In the genomic region with DNA sequence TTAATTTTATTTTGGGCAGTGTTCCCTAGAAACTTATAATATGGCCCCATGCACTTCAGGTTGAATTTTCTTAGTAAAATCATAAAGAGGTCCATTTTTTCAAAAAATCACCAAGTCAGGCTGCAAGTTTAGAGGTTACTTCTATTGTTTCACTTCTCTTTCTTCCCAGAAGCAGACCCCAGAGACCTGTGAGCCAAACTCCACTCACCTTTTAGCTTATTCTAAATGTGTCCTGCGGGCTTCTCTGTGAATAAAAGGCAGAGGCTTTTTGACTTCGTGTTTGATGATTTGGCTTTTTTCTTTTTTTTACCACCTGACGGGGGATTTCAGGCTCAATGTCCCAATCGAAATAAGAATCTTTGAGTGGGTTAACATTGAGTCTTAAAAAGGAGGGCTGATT, we compare ENCODE assay signal across 14 cellular contexts. TPM values are rescaled to one million over a fixed set of nuclear protein-coding genes. Genes with fewer than 3 reads are reported as not detected.
DNase-seq lines count a peak whose midpoint lies in the region; ATAC-seq, FAIRE-seq and TF ChIP-seq lines count a peak whose summit lies in the region.
"Had no signal": no experiment of that assay in that cellular context is flagged by ENCODE, and none has a peak within 500 bp of the region (broad histone marks: within the 10 kb centered on the region; RNA-seq: fewer than 3 reads in every experiment).

No MANE protein-coding gene starts in this region.

- peaks cover 65% of the 10 kb centered on the region for H3K36me3 Mint-ChIP-seq in activated CD4-positive, alpha-beta T cell treated with anti-CD3 and anti-CD28 coated beads, Interleukin-2, amount 10 ng/mL, durations not matched to agents 7 days and 5 days (ENCODE audit: low read depth)
- H3K36me3 Mint-ChIP-seq in natural killer cell treated with Interleukin-12 subunit alpha and Interleukin-12 subunit beta and Interleukin-15 and Interleukin-18, amount 100 ng/mL, for 72 hours: peaks cover 39% of the 10 kb centered on the region

- H3K27ac Mint-ChIP-seq in activated CD4-positive, alpha-beta T cell treated with anti-CD3 and anti-CD28 coated beads, Interleukin-2, amount 10 ng/mL, durations not matched to agents 7 days and 5 days: peak overlapping the region; percentile 16
- peak overlapping the region; percentile 81 to 90 for H3K27ac Mint-ChIP-seq in natural killer cell treated with Interleukin-12 subunit alpha and Interleukin-12 subunit beta and Interleukin-15 and Interleukin-18, amount 100 ng/mL, for 72 hours

- FAIRE-seq in pancreas (lab: Jason Lieb, UNC): no peak

- H3K4me3 ChIP-seq in OCI-LY3 (ENCODE audit: low read length) (no peak overlapping the region; the same call in 1 of the 2 replicates), esophagus muscularis mucosa (no peak overlapping the region), pancreas (no peak overlapping the region)
- H3K4me3 ChIP-seq: ovary had no signal

- H3K27me3 Mint-ChIP-seq in activated CD4-positive, alpha-beta T cell treated with anti-CD3 and anti-CD28 coated beads, Interleukin-2, amount 10 ng/mL, durations not matched to agents 7 days and 5 days: no peaks in the 10 kb centered on the region
- no peaks in the 10 kb centered on the region for H3K27me3 Mint-ChIP-seq in natural killer cell treated with Interleukin-12 subunit alpha and Interleukin-12 subunit beta and Interleukin-15 and Interleukin-18, amount 100 ng/mL, for 72 hours

- no peak for TF ChIP-seq EP300 in esophagus muscularis mucosa (IDR thresholded peaks at IDR 0.05)

- no peak overlapping the region for H3K4me3 Mint-ChIP-seq in activated CD4-positive, alpha-beta T cell treated with anti-CD3 and anti-CD28 coated beads, Interleukin-2, amount 10 ng/mL, durations not matched to agents 7 days and 5 days
- H3K4me3 Mint-ChIP-seq in natural killer cell treated with Interleukin-12 subunit alpha and Interleukin-12 subunit beta and Interleukin-15 and Interleukin-18, amount 100 ng/mL, for 72 hours: peak overlapping the region; percentile 80

- ATAC-seq in GM21619 (IDR thresholded peaks at IDR 0.05; ENCODE audit: unreplicated experiment) (peak; percentile 39), pancreas (no peak)
- ATAC-seq in natural killer cell treated with Interleukin-12 subunit alpha and Interleukin-12 subunit beta and Interleukin-15 and Interleukin-18, amount 100 ng/mL, for 72 hours: no peak

- no peak for TF ChIP-seq POLR2A in esophagus muscularis mucosa (IDR thresholded peaks at IDR 0.05; ENCODE audit: low read depth)

- CTCF ChIA-PET in activated CD4-positive, alpha-beta T cell treated with anti-CD3 and anti-CD28 coated beads, Interleukin-2, amount 10 ng/mL, durations not matched to agents 7 days and 5 days (lab: Charles Lee): interaction anchor here (0.6 to 2.9 kb wide), 2 partner anchors 19 to 293 kb away, joined by 3 to 9 read pairs; no protein-coding TSS in a partner anchor

- no peak for DNase-seq in activated CD4-positive, alpha-beta T cell treated with anti-CD3 and anti-CD28 coated beads, Interleukin-2, amount 10 ng/mL, durations not matched to agents 7 days and 5 days
- DNase-seq in activated CD4-positive, alpha-beta T cell treated with anti-CD3 and anti-CD28 coated beads, Interleukin-2, amount 50 U/mL, for 4 hours: no peak
- no peak for DNase-seq in natural killer cell treated with Interleukin-12 subunit alpha and Interleukin-12 subunit beta and Interleukin-15 and Interleukin-18, amount 100 ng/mL, for 72 hours (ENCODE audit: low spot score)
- DNase-seq in esophagus muscularis mucosa (ENCODE audit: extremely low spot score): no peak
- DNase-seq in pancreas: no peak
- no peak for DNase-seq in NCI-H1092 (lab: John Stamatoyannopoulos, UW)
- DNase-seq: DMS 273 treated with DMSO at 0.1 percent for 48 hours, midbrain, OCI-M1, ovary, trophoblast cell had no signal

- no peak overlapping the region for H2AFZ ChIP-seq in OCI-LY3 (ENCODE audit: low read depth, low read length)

- H3K9me3 ChIP-seq in OCI-LY3 (ENCODE audit: insufficient read depth, low read length) (no peaks in the 10 kb centered on the region), esophagus muscularis mucosa (no peaks in the 10 kb centered on the region), pancreas (no peaks in the 10 kb centered on the region)
- H3K9me3 ChIP-seq: ovary had no signal

- H3K27ac ChIP-seq in OCI-LY3 (ENCODE audit: low read length) (no peak overlapping the region), esophagus muscularis mucosa (replicated peaks in 1 of 4) (no peak overlapping the region), pancreas (no peak overlapping the region)
- H3K27ac ChIP-seq: ovary had no signal

- H3K4me1 ChIP-seq in OCI-LY3 (ENCODE audit: low read length) (peaks cover 44% of the 10 kb centered on the region), esophagus muscularis mucosa (no peaks in the 10 kb centered on the region), pancreas (no peaks in the 10 kb centered on the region)

- peaks cover 59% of the 10 kb centered on the region for H3K27me3 ChIP-seq in OCI-LY3 (ENCODE audit: low read depth, low read length)
- H3K27me3 ChIP-seq in esophagus muscularis mucosa: peaks cover 0 to 7% (median 0%) of the 10 kb centered on the region in 4 donors
- H3K27me3 ChIP-seq in pancreas: no peaks in the 10 kb centered on the region
- H3K27me3 ChIP-seq: ovary had no signal

- no peak overlapping the region for H3K9ac ChIP-seq in OCI-LY3 (ENCODE audit: low read length)

- H3K4me2 ChIP-seq in OCI-LY3 (ENCODE audit: low read length): peak overlapping the region; percentile 47

- no peaks in the 10 kb centered on the region for H3K9me3 Mint-ChIP-seq in activated CD4-positive, alpha-beta T cell treated with anti-CD3 and anti-CD28 coated beads, Interleukin-2, amount 10 ng/mL, durations not matched to agents 7 days and 5 days
- peaks cover 2% of the 10 kb centered on the region for H3K9me3 Mint-ChIP-seq in natural killer cell treated with Interleukin-12 subunit alpha and Interleukin-12 subunit beta and Interleukin-15 and Interleukin-18, amount 100 ng/mL, for 72 hours

- H3K36me3 ChIP-seq in OCI-LY3 (replicated peaks; ENCODE audit: low read depth, low read length) (no peaks in the 10 kb centered on the region), esophagus muscularis mucosa (no peaks in the 10 kb centered on the region), pancreas (no peaks in the 10 kb centered on the region)
- H3K36me3 ChIP-seq: ovary had no signal

- WGBS in esophagus muscularis mucosa: 77% methylated on average over 4 of the region's 4 CpGs
- 47 to 53% methylated on average over 4 of the region's 4 CpGs for WGBS in pancreas, 2 donors

- no peaks in the 10 kb centered on the region for H3K79me2 ChIP-seq in OCI-LY3 (ENCODE audit: low read length)

- peaks cover 14% of the 10 kb centered on the region; the same call in 1 of the 2 replicates for H4K20me1 ChIP-seq in OCI-LY3 (ENCODE audit: insufficient read depth, low read length)

- POLR2A ChIA-PET in activated CD4-positive, alpha-beta T cell treated with anti-CD3 and anti-CD28 coated beads, Interleukin-2, amount 10 ng/mL, durations not matched to agents 7 days and 5 days (lab: Charles Lee): no interaction called here

- intact Hi-C loops in esophagus muscularis mucosa (cut with DNase I) (no loop called here), pancreas (cut with DNase I) (no loop called here)

- H3K4me1 Mint-ChIP-seq in activated CD4-positive, alpha-beta T cell treated with anti-CD3 and anti-CD28 coated beads, Interleukin-2, amount 10 ng/mL, durations not matched to agents 7 days and 5 days: peaks cover 74% of the 10 kb centered on the region
- peaks cover 75 to 89% of the 10 kb centered on the region in 2 donors for H3K4me1 Mint-ChIP-seq in natural killer cell treated with Interleukin-12 subunit alpha and Interleukin-12 subunit beta and Interleukin-15 and Interleukin-18, amount 100 ng/mL, for 72 hours (ENCODE audit: low read depth in 2 of 2)

- TF ChIP-seq CTCF in OCI-LY3 (IDR thresholded peaks at IDR 0.05; ENCODE audit: low read depth, low read length) (no peak), esophagus muscularis mucosa (IDR thresholded peaks at IDR 0.05) (no peak), pancreas (IDR thresholded peaks at IDR 0.05) (no peak)

RNA-seq across cellular contexts. Expression of a gene that starts 7.4 kb away (rescaled TPM):
- total RNA-seq in activated CD4-positive, alpha-beta T cell treated with anti-CD3 and anti-CD28 coated beads, Interleukin-2, amount 10 ng/mL, durations not matched to agents 7 days and 5 days: 10 to 100 TPM; 77.8 to 81.0 TPM
- total RNA-seq in natural killer cell treated with Interleukin-12 subunit alpha and Interleukin-12 subunit beta and Interleukin-15 and Interleukin-18, amount 100 ng/mL, for 72 hours: 100 to 1,000 TPM; 193 to 273 TPM
- 10 to 100 TPM in 2 of 4 donors, 1 to 10 TPM in 2; 5.8 to 15.6 (median 9.7) TPM for total RNA-seq in esophagus muscularis mucosa
- total RNA-seq in pancreas: 1 to 10 TPM in 3 of 6 donors, under 1 TPM in 3; 0.19 to 4.3 (median 1.0) TPM
- under 1 TPM; 0.19 to 0.30 TPM for polyA plus RNA-seq in pancreas
- total RNA-seq: dermis microvascular lymphatic vessel endothelial cell had no signal

Comparison
In these comparisons a context has a peak if more than half of its experiments do, and no peak if none do; other contexts are left out.
1. RNA of a gene that starts 7.4 kb away (total RNA-seq): 193 to 273 TPM in natural killer cell treated with Interleukin-12 subunit alpha and Interleukin-12 subunit beta and Interleukin-15 and Interleukin-18, amount 100 ng/mL, for 72 hours and 77.8 to 81.0 TPM in activated CD4-positive, alpha-beta T cell treated with anti-CD3 and anti-CD28 coated beads, Interleukin-2, amount 10 ng/mL, durations not matched to agents 7 days and 5 days; 5.8 to 15.6 TPM in esophagus muscularis mucosa and 0.19 to 4.3 TPM in pancreas; every median in the first group is over 4 times any median in the second.